8 cellular contexts compared by ENCODE assay signal in genomic region chr6:137823826-137824501, GRCh38. TPM values are rescaled to one million over a fixed set of nuclear protein-coding genes. Genes with fewer than 3 reads are reported as not detected.
DNase-seq lines count a peak whose midpoint lies in the region; ATAC-seq and TF ChIP-seq lines count a peak whose summit lies in the region.

No MANE protein-coding gene starts in this region.

- DNase-seq in Right ventricle myocardium inferior (ENCODE audit: missing footprints) (peak; percentile 84), cardiac septum (ENCODE audit: low spot score) (no peak), dorsolateral prefrontal cortex (peak in 1 of 10 donors; percentile 20), stomach (peak; percentile 32), GM10248 (ENCODE audit: extremely low spot score) (no peak)
- peak; percentile 94 for DNase-seq in activated CD4-positive, alpha-beta T cell treated with anti-CD3 and anti-CD28 coated beads, Interleukin-2, amount 10 ng/mL, durations not matched to agents 24 days and 14 days
- DNase-seq in natural killer cell treated with Interleukin-12 subunit alpha and Interleukin-12 subunit beta and Interleukin-15 and Interleukin-18, amount 100 ng/mL, for 72 hours (ENCODE audit: low spot score) = no peak

- no peaks in the 10 kb centered on the region for H3K9me3 Mint-ChIP-seq in activated CD4-positive, alpha-beta T cell treated with anti-CD3 and anti-CD28 coated beads, Interleukin-2, amount 10 ng/mL, durations not matched to agents 24 days and 14 days
- H3K9me3 Mint-ChIP-seq in natural killer cell treated with Interleukin-12 subunit alpha and Interleukin-12 subunit beta and Interleukin-15 and Interleukin-18, amount 100 ng/mL, for 72 hours = peaks cover 6% of the 10 kb centered on the region

- H3K4me3 ChIP-seq in dorsolateral prefrontal cortex (peak overlapping the region in 33 of 59 donors; percentile 1 to 52 (median 25)), stomach (no peak overlapping the region)

- TF ChIP-seq POLR2A in stomach (IDR thresholded peaks at IDR 0.05) = no peak

- intact Hi-C loops in Right ventricle myocardium inferior (cut with DNase I) = no loop called here
- intact Hi-C loops in cardiac septum (cut with DNase I) = no loop called here
- intact Hi-C loops in activated CD4-positive, alpha-beta T cell treated with anti-CD3 and anti-CD28 coated beads, Interleukin-2, amount 10 ng/mL, durations not matched to agents 24 days and 14 days (cut with micrococcal nuclease) = loop anchor here (1.0 kb wide), 2 partner anchors 32 to 43 kb away; partner anchors contain the start of gene TNFAIP3
- intact Hi-C loops in dorsolateral prefrontal cortex (cut with DNase I) = no loop called here
- intact Hi-C loops in stomach (cut with DNase I; ENCODE audit: low total_unique reads) = no loop called here

- peak; percentile 77 for TF ChIP-seq EP300 in stomach (IDR thresholded peaks at IDR 0.05)

- H3K27me3 Mint-ChIP-seq in activated CD4-positive, alpha-beta T cell treated with anti-CD3 and anti-CD28 coated beads, Interleukin-2, amount 10 ng/mL, durations not matched to agents 24 days and 14 days = no peaks in the 10 kb centered on the region
- no peaks in the 10 kb centered on the region for H3K27me3 Mint-ChIP-seq in natural killer cell treated with Interleukin-12 subunit alpha and Interleukin-12 subunit beta and Interleukin-15 and Interleukin-18, amount 100 ng/mL, for 72 hours

- H3K4me3 Mint-ChIP-seq in activated CD4-positive, alpha-beta T cell treated with anti-CD3 and anti-CD28 coated beads, Interleukin-2, amount 10 ng/mL, durations not matched to agents 24 days and 14 days = peak overlapping the region; percentile 76
- H3K4me3 Mint-ChIP-seq in natural killer cell treated with Interleukin-12 subunit alpha and Interleukin-12 subunit beta and Interleukin-15 and Interleukin-18, amount 100 ng/mL, for 72 hours = peak overlapping the region; percentile 72

- no peaks in the 10 kb centered on the region for H3K9me3 ChIP-seq in stomach

- no peaks in the 10 kb centered on the region for H3K27me3 ChIP-seq in dorsolateral prefrontal cortex
- H3K27me3 ChIP-seq in stomach = no peaks in the 10 kb centered on the region

- CTCF ChIA-PET in GM10248 (lab: Yijun Ruan, JAX) = interaction anchor here (0.9 to 2.4 kb wide), 12 partner anchors 9 to 183 kb away, joined by 3 to 7 read pairs (median 3); partner anchors contain the start of gene TNFAIP3

- no peaks in the 10 kb centered on the region for H3K36me3 ChIP-seq in stomach

- POLR2A ChIA-PET in GM10248 (lab: Yijun Ruan, JAX) = interaction anchor here (0.5 kb wide), 1 partner anchor 35 kb away, joined by 3 read pairs; no protein-coding TSS in a partner anchor

- H3K27ac ChIP-seq in dorsolateral prefrontal cortex (peak overlapping the region in 32 of 59 donors; percentile 2 to 75 (median 39)), stomach (peak overlapping the region in 3 of 5 donors; percentile 3 to 43 (median 38))

- TF ChIP-seq CTCF in dorsolateral prefrontal cortex (IDR thresholded peaks at IDR 0.05 in 54 of 56, conservative IDR thresholded peaks at IDR 0.05 in 2 of 56; ENCODE audit: low read depth in 1 of 56, partially characterized antibody in 56 of 56) (no peak), stomach (IDR thresholded peaks at IDR 0.05) (no peak), GM10248 (IDR thresholded peaks at IDR 0.05; ENCODE audit: control extremely low read depth, extremely low read depth, low read depth, missing control alignments) (no peak)

- 33 to 45% (median 39%) methylated on average over 10 of the region's 10 CpGs for WGBS in stomach, 5 donors

- ATAC-seq in Right ventricle myocardium inferior (peak; percentile 90), GM19397 (IDR thresholded peaks at IDR 0.05; ENCODE audit: unreplicated experiment) (no peak)
- ATAC-seq in natural killer cell treated with Interleukin-12 subunit alpha and Interleukin-12 subunit beta and Interleukin-15 and Interleukin-18, amount 100 ng/mL, for 72 hours = peak; percentile 48 to 74

- H3K27ac Mint-ChIP-seq in activated CD4-positive, alpha-beta T cell treated with anti-CD3 and anti-CD28 coated beads, Interleukin-2, amount 10 ng/mL, durations not matched to agents 24 days and 14 days = peak overlapping the region; percentile 98
- peak overlapping the region; percentile 84 to 90 for H3K27ac Mint-ChIP-seq in natural killer cell treated with Interleukin-12 subunit alpha and Interleukin-12 subunit beta and Interleukin-15 and Interleukin-18, amount 100 ng/mL, for 72 hours

- peaks cover 71% of the 10 kb centered on the region for H3K4me1 Mint-ChIP-seq in activated CD4-positive, alpha-beta T cell treated with anti-CD3 and anti-CD28 coated beads, Interleukin-2, amount 10 ng/mL, durations not matched to agents 24 days and 14 days
- H3K4me1 Mint-ChIP-seq in natural killer cell treated with Interleukin-12 subunit alpha and Interleukin-12 subunit beta and Interleukin-15 and Interleukin-18, amount 100 ng/mL, for 72 hours (ENCODE audit: low read depth in 2 of 2) = peaks cover 74 to 75% of the 10 kb centered on the region in 2 donors

- no peaks in the 10 kb centered on the region for H3K36me3 Mint-ChIP-seq in activated CD4-positive, alpha-beta T cell treated with anti-CD3 and anti-CD28 coated beads, Interleukin-2, amount 10 ng/mL, durations not matched to agents 24 days and 14 days (ENCODE audit: low read depth)
- no peaks in the 10 kb centered on the region for H3K36me3 Mint-ChIP-seq in natural killer cell treated with Interleukin-12 subunit alpha and Interleukin-12 subunit beta and Interleukin-15 and Interleukin-18, amount 100 ng/mL, for 72 hours

- peaks cover 0 to 26% (median 7%) of the 10 kb centered on the region in 4 donors for H3K4me1 ChIP-seq in stomach

RNA-seq across cellular contexts. Expression of gene TNFAIP3, which starts 43.1 kb away (rescaled TPM):
- total RNA-seq in Right ventricle myocardium inferior (6.8 TPM), cardiac septum (7.9 TPM), dorsolateral prefrontal cortex (10 to 100 TPM in 13 of 120 experiments, 1 to 10 TPM in 107; 1.6 to 33.7 (median 5.7) TPM), stomach (10 to 100 TPM in 4 of 5 donors, 1 to 10 TPM in 1; 7.8 to 77.0 (median 34.1) TPM)
- 249 and 254 TPM in 2 replicates for total RNA-seq in activated CD4-positive, alpha-beta T cell treated with anti-CD3 and anti-CD28 coated beads, Interleukin-2, amount 10 ng/mL, durations not matched to agents 24 days and 14 days
- 100 to 1,000 TPM; 121 to 244 TPM for total RNA-seq in natural killer cell treated with Interleukin-12 subunit alpha and Interleukin-12 subunit beta and Interleukin-15 and Interleukin-18, amount 100 ng/mL, for 72 hours
- polyA plus RNA-seq in stomach = 10 to 100 TPM in 2 of 3 donors, 1 to 10 TPM in 1; 9.5 to 13.6 (median 11.2) TPM

Comparison
In these comparisons a context has a peak if more than half of its experiments do, and no peak if none do; other contexts are left out.
1. DNase-seq: peak in Right ventricle myocardium inferior (single experiment), activated CD4-positive, alpha-beta T cell treated with anti-CD3 and anti-CD28 coated beads, Interleukin-2, amount 10 ng/mL, durations not matched to agents 24 days and 14 days (single experiment) and stomach (single experiment); none in cardiac septum (single experiment), natural killer cell treated with Interleukin-12 subunit alpha and Interleukin-12 subunit beta and Interleukin-15 and Interleukin-18, amount 100 ng/mL, for 72 hours (single experiment) and GM10248 (single experiment).
2. H3K4me3 ChIP-seq: peak in dorsolateral prefrontal cortex (33 of 59); none in stomach (0 of 4).